In the genomic region with DNA sequence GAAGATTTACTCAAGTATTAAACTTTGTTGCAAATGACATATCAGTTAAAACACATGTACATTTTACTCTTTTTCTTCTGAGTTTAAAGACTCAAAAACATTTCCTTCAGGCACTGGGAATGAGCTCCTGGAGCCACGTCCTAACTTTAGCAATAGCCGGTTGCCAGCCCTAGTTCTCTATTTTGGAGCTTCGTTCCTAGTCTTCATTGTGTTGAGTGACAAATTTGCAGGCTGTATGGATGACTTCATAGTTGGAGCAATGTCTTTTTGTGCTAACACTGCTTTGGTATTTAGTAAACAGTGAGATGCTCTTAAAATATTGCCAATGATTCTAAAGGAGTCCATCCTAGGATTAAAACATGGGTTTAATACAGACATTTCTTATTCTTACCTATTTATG, we compare ENCODE assay signal across 20 cellular contexts.
"Had no signal": no experiment of that assay in that cellular context is flagged by ENCODE, and none has a peak within 500 bp of the region (broad histone marks: within the 10 kb centered on the region; RNA-seq: fewer than 3 reads in every experiment).

No MANE protein-coding gene starts in this region.

- H3K4me1 Mint-ChIP-seq: naive B cell had no signal

- H3K36me3 ChIP-seq: esophagus muscularis mucosa, gastrocnemius medialis, heart right ventricle, left ventricle myocardium inferior, lower lobe of right lung had no signal

- H3K4me1 ChIP-seq: esophagus muscularis mucosa, gastrocnemius medialis, left ventricle myocardium inferior, lower lobe of right lung had no signal

- DNase-seq: dermis blood vessel endothelial cell; dorsolateral prefrontal cortex; effector CD4-positive, alpha-beta T cell; effector memory CD4-positive, alpha-beta T cell; foreskin fibroblast; foreskin melanocyte; gastrocnemius medialis; glutamatergic neuron; head of caudate nucleus; heart right ventricle; hippocampal formation; left cardiac atrium; left ventricle myocardium inferior; lower lobe of right lung; mesenchymal stem cell; mucosa of descending colon; naive B cell had no signal

- H3K9me3 Mint-ChIP-seq: mesothelial cell of epicardium had no signal

- H3K27me3 Mint-ChIP-seq: naive B cell had no signal

- H3K36me3 Mint-ChIP-seq: mesothelial cell of epicardium, naive B cell had no signal

- H3K9me3 ChIP-seq: esophagus muscularis mucosa, gastrocnemius medialis, lower lobe of right lung, mucosa of descending colon had no signal

- H3K27ac Mint-ChIP-seq: mesothelial cell of epicardium, naive B cell had no signal

- H3K27me3 ChIP-seq: esophagus muscularis mucosa, gastrocnemius medialis, heart right ventricle had no signal

- H3K27ac ChIP-seq: coronary artery, dorsolateral prefrontal cortex, esophagus muscularis mucosa, gastrocnemius medialis, heart right ventricle, left ventricle myocardium inferior, lower lobe of right lung had no signal

- H3K4me3 ChIP-seq: coronary artery, dorsolateral prefrontal cortex, esophagus muscularis mucosa, gastrocnemius medialis, heart right ventricle, left ventricle myocardium inferior, lower lobe of right lung, mucosa of descending colon had no signal

- ATAC-seq: gastrocnemius medialis, lower lobe of right lung, mucosa of descending colon had no signal

- H3K4me3 Mint-ChIP-seq: mesothelial cell of epicardium, naive B cell had no signal
